Comparison of ENCODE assay signal across 8 cellular contexts in the genomic region with DNA sequence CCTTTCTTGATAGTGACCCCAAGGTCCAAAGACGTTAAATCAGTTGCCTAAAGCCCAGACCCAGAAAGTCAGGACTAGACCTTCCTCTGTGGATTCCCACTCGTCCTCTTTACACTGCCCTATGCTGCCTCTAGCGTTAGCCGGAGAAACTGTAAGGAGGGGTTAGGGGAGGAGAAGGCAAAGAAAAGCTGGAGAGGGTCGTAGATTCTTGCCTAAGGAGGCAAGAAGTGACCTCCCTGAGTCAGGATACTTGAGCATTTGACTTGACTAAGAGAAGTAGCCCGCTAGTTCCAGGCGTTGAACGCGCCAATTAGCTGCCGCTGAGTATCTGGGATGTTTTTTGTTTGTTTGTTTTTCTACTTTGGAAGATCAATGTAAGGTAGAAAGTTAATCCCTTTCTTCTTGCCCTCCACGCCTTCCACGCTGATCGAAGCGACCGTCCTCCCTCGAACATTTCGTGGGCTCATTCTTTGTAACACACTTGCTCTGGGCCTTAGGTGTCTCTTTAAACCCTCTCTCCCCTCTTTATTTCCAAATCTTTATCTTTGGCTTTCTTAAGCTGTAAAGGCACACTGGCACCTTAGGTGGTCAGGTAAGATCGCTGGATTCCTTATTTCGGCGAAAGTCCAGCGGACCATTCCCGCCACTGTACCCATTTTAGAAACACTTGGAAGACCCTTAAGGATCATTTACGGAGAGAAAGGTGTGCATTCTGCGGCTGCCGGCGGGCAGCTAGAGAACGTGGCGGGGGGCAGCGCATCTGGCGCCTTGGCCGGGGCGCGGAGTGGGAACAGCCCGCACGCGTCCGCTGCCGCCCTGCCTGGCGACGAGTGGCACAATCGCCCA. TPM values are rescaled to one million over a fixed set of nuclear protein-coding genes. Genes with fewer than 3 reads are reported as not detected.
A peak's percentile ranks its signal among the peaks of the same experiment; 100 is the strongest.
DNase-seq lines count a peak whose midpoint lies in the region; ATAC-seq and TF ChIP-seq lines count a peak whose summit lies in the region.

No MANE protein-coding gene starts in this region.

- no peaks in the 10 kb centered on the region for H3K9me3 Mint-ChIP-seq in activated T-cell treated with anti-CD3 and anti-CD28 coated beads, Interleukin-2, amount 50 U/mL, for 4 hours
- no peaks in the 10 kb centered on the region for H3K9me3 Mint-ChIP-seq in naive thymus-derived CD4-positive, alpha-beta T cell
- no peaks in the 10 kb centered on the region for H3K9me3 Mint-ChIP-seq in type B pancreatic cell

- intact Hi-C loops in naive thymus-derived CD4-positive, alpha-beta T cell (cut with micrococcal nuclease) = loop anchor here (1.0 to 10.0 kb wide), 4 partner anchors 28 to 1236 kb away; no protein-coding TSS in a partner anchor

- peak; percentile 100 for TF ChIP-seq CTCF in fibroblast of the aortic adventitia (IDR thresholded peaks at IDR 0.05; ENCODE audit: insufficient read depth, low read length)
- peak; percentile 92 for TF ChIP-seq CTCF in type B pancreatic cell (conservative IDR thresholded peaks at IDR 0.05)

- H3K4me3 Mint-ChIP-seq in activated T-cell treated with anti-CD3 and anti-CD28 coated beads, Interleukin-2, amount 50 U/mL, for 4 hours = peak overlapping the region; percentile 93
- H3K4me3 Mint-ChIP-seq in naive thymus-derived CD4-positive, alpha-beta T cell = peak overlapping the region; percentile 78 to 100 (median 96)
- peak overlapping the region; percentile 100 for H3K4me3 Mint-ChIP-seq in type B pancreatic cell

- peaks cover 39% of the 10 kb centered on the region for H3K4me1 Mint-ChIP-seq in activated T-cell treated with anti-CD3 and anti-CD28 coated beads, Interleukin-2, amount 50 U/mL, for 4 hours (ENCODE audit: low read depth)
- peaks cover 22 to 45% (median 38%) of the 10 kb centered on the region in 7 donors for H3K4me1 Mint-ChIP-seq in naive thymus-derived CD4-positive, alpha-beta T cell
- H3K4me1 Mint-ChIP-seq in type B pancreatic cell (ENCODE audit: unreplicated experiment) = peaks cover 21% of the 10 kb centered on the region

- H3K9me3 ChIP-seq in naive thymus-derived CD4-positive, alpha-beta T cell (ENCODE audit: control insufficient read depth in 2 of 3, low read length in 3 of 3) = no peaks in the 10 kb centered on the region

- H3K27me3 Mint-ChIP-seq in activated T-cell treated with anti-CD3 and anti-CD28 coated beads, Interleukin-2, amount 50 U/mL, for 4 hours (ENCODE audit: low read depth) = peaks cover 39% of the 10 kb centered on the region
- H3K27me3 Mint-ChIP-seq in naive thymus-derived CD4-positive, alpha-beta T cell = peaks cover 21 to 81% (median 39%) of the 10 kb centered on the region in 5 donors
- H3K27me3 Mint-ChIP-seq in type B pancreatic cell = peaks cover 27% of the 10 kb centered on the region

- H3K27me3 ChIP-seq in naive thymus-derived CD4-positive, alpha-beta T cell (ENCODE audit: control insufficient read depth in 2 of 2, insufficient read depth in 2 of 2, low read length in 2 of 2) = peaks cover 0 to 6% of the 10 kb centered on the region in 2 donors

- peaks cover 19 to 25% of the 10 kb centered on the region in 2 donors for H3K4me1 ChIP-seq in naive thymus-derived CD4-positive, alpha-beta T cell (ENCODE audit: control insufficient read depth in 2 of 2, insufficient read depth in 2 of 2, low read length in 2 of 2)

- ATAC-seq in GM18858 (IDR thresholded peaks at IDR 0.05; ENCODE audit: unreplicated experiment) (peak; percentile 43), HG03095 (IDR thresholded peaks at IDR 0.05; ENCODE audit: unreplicated experiment) (peak; percentile 34)
- ATAC-seq in activated T-cell treated with anti-CD3 and anti-CD28 coated beads, Interleukin-2, amount 50 U/mL, for 4 hours = peak; percentile 47 to 51
- peak; percentile 38 for ATAC-seq in naive thymus-derived CD4-positive, alpha-beta T cell

- H3K27ac Mint-ChIP-seq in naive thymus-derived CD4-positive, alpha-beta T cell = peak overlapping the region in 3 of 9 donors; percentile 50 to 60 (median 58)
- peak overlapping the region; percentile 37 for H3K27ac Mint-ChIP-seq in type B pancreatic cell

- POLR2A ChIA-PET in naive thymus-derived CD4-positive, alpha-beta T cell (lab: Charles Lee) = interaction anchor here (0.6 kb wide), 1 partner anchor 1743 kb away, joined by 3 read pairs; no protein-coding TSS in a partner anchor

- H3K27ac ChIP-seq in naive thymus-derived CD4-positive, alpha-beta T cell (ENCODE audit: low read depth, low read length) = no peak overlapping the region

- no peaks in the 10 kb centered on the region for H3K36me3 Mint-ChIP-seq in activated T-cell treated with anti-CD3 and anti-CD28 coated beads, Interleukin-2, amount 50 U/mL, for 4 hours (ENCODE audit: insufficient read depth)
- H3K36me3 Mint-ChIP-seq in naive thymus-derived CD4-positive, alpha-beta T cell = no peaks in the 10 kb centered on the region
- H3K36me3 Mint-ChIP-seq in type B pancreatic cell = no peaks in the 10 kb centered on the region

- peak in 11 of 14 donors; percentile 21 to 69 (median 44) for DNase-seq in C1 segment of cervical spinal cord (lab: John Stamatoyannopoulos, UW)
- DNase-seq in NCI-H345 (lab: John Stamatoyannopoulos, UW) = peak; percentile 78
- peak; percentile 18 for DNase-seq in activated T-cell treated with anti-CD3 and anti-CD28 coated beads, Interleukin-2, amount 50 U/mL, for 4 hours
- peak; percentile 69 for DNase-seq in fibroblast of the aortic adventitia (ENCODE audit: low read depth)
- DNase-seq in naive thymus-derived CD4-positive, alpha-beta T cell = peak in 7 of 9 donors; percentile 23 to 43 (median 27)
- DNase-seq in type B pancreatic cell (ENCODE audit: extremely low spot score, unreplicated experiment) = no peak

- CTCF ChIA-PET in naive thymus-derived CD4-positive, alpha-beta T cell (lab: Charles Lee) = interaction anchor here (0.6 to 3.6 kb wide), 10 partner anchors 10 to 1736 kb away, joined by 3 to 23 read pairs (median 4); no protein-coding TSS in a partner anchor

- peak overlapping the region; percentile 84 for H3K4me3 ChIP-seq in fibroblast of the aortic adventitia (ENCODE audit: low read depth, low read length)
- H3K4me3 ChIP-seq in naive thymus-derived CD4-positive, alpha-beta T cell (ENCODE audit: low read length) = peak overlapping the region; percentile 65

- H3K36me3 ChIP-seq in naive thymus-derived CD4-positive, alpha-beta T cell (ENCODE audit: control insufficient read depth in 2 of 3, insufficient read depth in 3 of 3, low read length in 3 of 3) = no peaks in the 10 kb centered on the region

RNA-seq across cellular contexts. Expression of gene RGMB, which starts 5.1 kb away (rescaled TPM):
- total RNA-seq in activated T-cell treated with anti-CD3 and anti-CD28 coated beads, Interleukin-2, amount 50 U/mL, for 4 hours = 1 to 10 TPM; 2.5 to 3.8 (median 3.6) TPM
- total RNA-seq in fibroblast of the aortic adventitia (ENCODE audit: low replicate concordance) = 17.6 and 145 TPM in 2 replicates
- total RNA-seq in naive thymus-derived CD4-positive, alpha-beta T cell = 10 to 100 TPM in 3 of 5 experiments, 1 to 10 TPM in 1, under 1 TPM in 1; 0.41 to 22.4 (median 18.7) TPM
- 1 to 10 TPM; 5.3 to 7.4 TPM for polyA plus RNA-seq in naive thymus-derived CD4-positive, alpha-beta T cell
- 16.7 and 36.5 TPM in 2 replicates for total RNA-seq in type B pancreatic cell (ENCODE audit: low replicate concordance)
